22 cellular contexts compared by ENCODE assay signal in the genomic region with DNA sequence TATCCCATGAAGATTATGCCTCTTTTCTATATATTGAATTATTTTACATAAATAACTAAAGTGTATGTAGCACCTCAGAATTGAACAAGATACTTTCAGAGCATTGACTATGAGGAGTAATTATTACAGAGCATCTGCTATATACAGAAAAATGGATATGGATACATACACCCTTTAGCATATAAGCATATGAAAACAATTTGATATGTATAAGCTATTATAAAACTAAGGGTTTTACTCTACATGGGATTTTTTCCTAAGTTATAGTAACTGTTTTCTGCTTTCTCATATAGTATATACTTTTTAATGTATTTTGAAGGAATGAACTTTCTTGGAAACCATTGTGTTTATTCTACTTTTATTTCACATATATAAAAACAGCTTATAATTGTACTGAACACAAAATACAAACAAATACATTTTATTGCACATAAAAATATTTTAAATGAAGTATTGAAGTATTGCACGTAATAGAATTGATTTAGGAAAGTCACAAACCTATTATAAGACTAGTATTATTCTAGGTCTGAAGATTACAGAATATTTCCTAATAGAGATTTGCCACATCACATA. TPM values are rescaled to one million over a fixed set of nuclear protein-coding genes. Genes with fewer than 3 reads are reported as not detected.
A peak's percentile ranks its signal among the peaks of the same experiment; 100 is the strongest.
DNase-seq lines count a peak whose midpoint lies in the region; ATAC-seq, FAIRE-seq and TF ChIP-seq lines count a peak whose summit lies in the region.
"Had no signal": no experiment of that assay in that cellular context is flagged by ENCODE, and none has a peak within 500 bp of the region (broad histone marks: within the 10 kb centered on the region; RNA-seq: fewer than 3 reads in every experiment).

No MANE protein-coding gene starts in this region.

- H3K27ac ChIP-seq in K562 (ENCODE audit: extremely low read depth, low read depth, low read length), result no peak overlapping the region; the same call in 2 of the 3 replicates
- H3K27ac ChIP-seq: neural progenitor cell, psoas muscle, tibial nerve, WERI-Rb-1 had no signal

- peaks cover 45% of the 10 kb centered on the region for H3K36me3 Mint-ChIP-seq in activated T-cell treated with anti-CD3 and anti-CD28 coated beads, Interleukin-2, amount 50 U/mL, for 4 hours (ENCODE audit: insufficient read depth)
- H3K36me3 Mint-ChIP-seq in T-helper 17 cell (ENCODE audit: low read depth), result peaks cover 15% of the 10 kb centered on the region
- H3K36me3 Mint-ChIP-seq in stimulated activated effector memory CD8-positive, alpha-beta T cell treated with anti-CD3 and anti-CD28 coated beads, Interleukin-12 subunit alpha, Interleukin-12 subunit beta, amount 100 ng/mL, for 72 hours, result peaks cover 63% of the 10 kb centered on the region
- H3K36me3 Mint-ChIP-seq: brain, neural progenitor cell had no signal

- no peak overlapping the region for H2AFZ ChIP-seq in K562 (ENCODE audit: low read depth, low read length)
- H2AFZ ChIP-seq: neural progenitor cell had no signal

- in situ Hi-C loops in K562 (cut with MboI), result loop anchor here (5.0 kb wide), 1 partner anchor 45 kb away; no protein-coding TSS in a partner anchor

- TF ChIP-seq CTCF in K562 (IDR thresholded peaks at IDR 0.05 in 2 of 3, conservative IDR thresholded peaks at IDR 0.05 in 1 of 3; ENCODE audit: insufficient read depth in 2 of 3, low read depth in 1 of 3, low read length in 3 of 3), result no peak

- H3K4me3 ChIP-seq in K562, result no peak overlapping the region
- H3K4me3 ChIP-seq: neural progenitor cell, psoas muscle, tibial nerve had no signal

- no peaks in the 10 kb centered on the region; a peak in 1 of 5 replicates for H3K4me1 ChIP-seq in K562 (replicated peaks in 1 of 2; ENCODE audit: control insufficient read depth in 2 of 2, insufficient read depth in 2 of 2, low read length in 2 of 2)
- H3K4me1 ChIP-seq: neural progenitor cell had no signal

- no peaks in the 10 kb centered on the region for H3K27me3 ChIP-seq in K562 (ENCODE audit: control insufficient read depth in 2 of 2, insufficient read depth in 2 of 2, low read length in 2 of 2)
- H3K27me3 ChIP-seq: neural progenitor cell, tibial nerve had no signal

- no peak for DNase-seq in activated T-cell treated with anti-CD3 and anti-CD28 coated beads, Interleukin-2, amount 50 U/mL, for 4 hours
- DNase-seq in activated T-cell treated with anti-CD3 and anti-CD28 coated beads for 4 hours (no peak), T-helper 17 cell (no peak), K562 (ENCODE audit: extremely low read depth in 1 of 4, low spot score in 3 of 4) (no peak), MV-4-11 (lab: John Stamatoyannopoulos, UW) (no peak), NCI-H1930 (lab: John Stamatoyannopoulos, UW) (no peak)
- DNase-seq in stimulated activated effector memory CD8-positive, alpha-beta T cell treated with anti-CD3 and anti-CD28 coated beads, Interleukin-12 subunit alpha, Interleukin-12 subunit beta, amount 100 ng/mL, for 72 hours (ENCODE audit: low spot score in 2 of 2), result no peak
- DNase-seq: C1 segment of cervical spinal cord, DMS153, GDM1, GOT3, IMR-90, MM.1S, NCI-H1694 treated with DMSO at 0.1 percent for 48 hours, NCI-H226, psoas muscle, SHP77, WERI-Rb-1 had no signal

- BruUV-seq in K562 (replicated peaks; lab: Mats Ljungman, UMichigan), result no TSS peak

- intact Hi-C loops in K562 (cut with micrococcal nuclease), result loop anchor here (5.0 kb wide), 1 partner anchor 175 kb away; no protein-coding TSS in a partner anchor

- TF ChIP-seq RAD21 in K562 (CRISPR knock-in tag; conservative IDR thresholded peaks at IDR 0.05 in 1 of 2, IDR thresholded peaks at IDR 0.05 in 1 of 2), result no peak; a peak in 1 of 4 replicates

- peak overlapping the region; percentile 97 for H3K4me3 Mint-ChIP-seq in activated T-cell treated with anti-CD3 and anti-CD28 coated beads, Interleukin-2, amount 50 U/mL, for 4 hours
- peak overlapping the region; percentile 78 for H3K4me3 Mint-ChIP-seq in T-helper 17 cell
- H3K4me3 Mint-ChIP-seq in stimulated activated effector memory CD8-positive, alpha-beta T cell treated with anti-CD3 and anti-CD28 coated beads, Interleukin-12 subunit alpha, Interleukin-12 subunit beta, amount 100 ng/mL, for 72 hours, result peak overlapping the region; percentile 21
- H3K4me3 Mint-ChIP-seq: brain, neural progenitor cell had no signal

- POLR2A ChIA-PET in K562 (lab: Yijun Ruan, JAX), result interaction anchor here (0.7 to 1.8 kb wide), 4 partner anchors 9 to 46 kb away, joined by 3 to 8 read pairs (median 4); partner anchors contain the start of gene CD69

- H3K9ac ChIP-seq in K562 (ENCODE audit: insufficient read depth in 1 of 2, low read depth in 2 of 2, low read length in 2 of 2), result no peak overlapping the region
- H3K9ac ChIP-seq: neural progenitor cell had no signal

- 100% methylated on average over 1 of the region's 1 CpG for WGBS in K562 (ENCODE audit: insufficient coverage, low coverage, missing lambda C conversion rate)

- ATAC-seq in activated T-cell treated with anti-CD3 and anti-CD28 coated beads, Interleukin-2, amount 50 U/mL, for 4 hours, result no peak
- ATAC-seq in T-helper 17 cell (peak; percentile 29), K562 (peak; percentile 27), GM21529 (IDR thresholded peaks at IDR 0.05; ENCODE audit: unreplicated experiment) (no peak)
- peak; percentile 36 for ATAC-seq in stimulated activated effector memory CD8-positive, alpha-beta T cell treated with anti-CD3 and anti-CD28 coated beads, Interleukin-12 subunit alpha, Interleukin-12 subunit beta, amount 100 ng/mL, for 72 hours
- ATAC-seq: psoas muscle had no signal

- H3K9me3 ChIP-seq in T-helper 17 cell (ENCODE audit: control insufficient read depth, low read length, poor library complexity, severe bottlenecking) (no peaks in the 10 kb centered on the region), K562 (replicated peaks; ENCODE audit: control insufficient read depth, insufficient read depth, low read depth, low read length) (no peaks in the 10 kb centered on the region)
- H3K9me3 ChIP-seq: psoas muscle, tibial nerve had no signal

- no peak for TF ChIP-seq POLR2A in K562 (conservative IDR thresholded peaks at IDR 0.05)

- H3K79me2 ChIP-seq in K562 (ENCODE audit: control insufficient read depth, insufficient read depth, low read length), result peaks cover 36% of the 10 kb centered on the region

- H3K27ac Mint-ChIP-seq in T-helper 17 cell, result peak overlapping the region; percentile 99
- peak overlapping the region; percentile 55 for H3K27ac Mint-ChIP-seq in stimulated activated effector memory CD8-positive, alpha-beta T cell treated with anti-CD3 and anti-CD28 coated beads, Interleukin-12 subunit alpha, Interleukin-12 subunit beta, amount 100 ng/mL, for 72 hours
- H3K27ac Mint-ChIP-seq: brain, neural progenitor cell had no signal

- no peaks in the 10 kb centered on the region for H3K9me1 ChIP-seq in K562 (ENCODE audit: control insufficient read depth, insufficient read depth, low read length)

- H3K36me3 ChIP-seq in K562 (ENCODE audit: control insufficient read depth, insufficient read depth, low read length), result peaks cover 43% of the 10 kb centered on the region
- H3K36me3 ChIP-seq: neural progenitor cell, tibial nerve, WERI-Rb-1 had no signal

- no peaks in the 10 kb centered on the region for H3K9me3 Mint-ChIP-seq in activated T-cell treated with anti-CD3 and anti-CD28 coated beads, Interleukin-2, amount 50 U/mL, for 4 hours
- H3K9me3 Mint-ChIP-seq in stimulated activated effector memory CD8-positive, alpha-beta T cell treated with anti-CD3 and anti-CD28 coated beads, Interleukin-12 subunit alpha, Interleukin-12 subunit beta, amount 100 ng/mL, for 72 hours, result no peaks in the 10 kb centered on the region
- H3K9me3 Mint-ChIP-seq: neural progenitor cell had no signal

- no peak for FAIRE-seq in K562 (lab: Jason Lieb, UNC)

- H3K27me3 Mint-ChIP-seq in activated T-cell treated with anti-CD3 and anti-CD28 coated beads, Interleukin-2, amount 50 U/mL, for 4 hours (ENCODE audit: low read depth), result no peaks in the 10 kb centered on the region
- no peaks in the 10 kb centered on the region for H3K27me3 Mint-ChIP-seq in T-helper 17 cell
- H3K27me3 Mint-ChIP-seq: brain had no signal

- H3K4me2 ChIP-seq in K562 (ENCODE audit: insufficient read depth, low read length), result no peak overlapping the region
- H3K4me2 ChIP-seq: neural progenitor cell had no signal

- TF ChIP-seq EP300 in K562 (IDR thresholded peaks at IDR 0.05; ENCODE audit: low read length), result no peak

- peaks cover 45% of the 10 kb centered on the region for H3K4me1 Mint-ChIP-seq in activated T-cell treated with anti-CD3 and anti-CD28 coated beads, Interleukin-2, amount 50 U/mL, for 4 hours (ENCODE audit: low read depth)
- H3K4me1 Mint-ChIP-seq in T-helper 17 cell, result peaks cover 43% of the 10 kb centered on the region
- peaks cover 47% of the 10 kb centered on the region for H3K4me1 Mint-ChIP-seq in stimulated activated effector memory CD8-positive, alpha-beta T cell treated with anti-CD3 and anti-CD28 coated beads, Interleukin-12 subunit alpha, Interleukin-12 subunit beta, amount 100 ng/mL, for 72 hours
- H3K4me1 Mint-ChIP-seq: neural progenitor cell had no signal

- CTCF ChIA-PET in K562 (lab: Yijun Ruan, JAX; ENCODE audit: low intra/inter-chr PET ratio), result interaction anchor here (1.1 to 5.7 kb wide), 2 partner anchors 46 to 174 kb away, joined by 5 to 71 read pairs; no protein-coding TSS in a partner anchor

- H4K20me1 ChIP-seq in K562 (replicated peaks; ENCODE audit: control insufficient read depth, insufficient read depth, low read length), result no peaks in the 10 kb centered on the region; the same call in 1 of the 2 replicates

RNA-seq across cellular contexts. Expression of gene CD69, which starts 8.5 kb away (rescaled TPM):
- 100 to 1,000 TPM; 253 to 322 (median 318) TPM for total RNA-seq in activated T-cell treated with anti-CD3 and anti-CD28 coated beads, Interleukin-2, amount 50 U/mL, for 4 hours
- 1,000 to 10,000 TPM; 1,001 to 1,104 TPM for total RNA-seq in T-helper 17 cell
- total RNA-seq in K562 (2011; cell fraction: chromatin; rRNA removed; ENCODE audit: low replicate concordance), result 70.8 and 196 TPM in 2 replicates
- total RNA-seq in K562 (2011; cell fraction: nucleolus; rRNA removed), result 41.4 and 48.8 TPM in 2 replicates
- 83.1 and 113 TPM in 2 replicates for total RNA-seq in K562 (2011; cell fraction: nucleoplasm; rRNA removed)
- total RNA-seq in K562 (2014; rRNA removed), result 28.0 and 30.1 TPM in 2 replicates
- total RNA-seq in K562 (2014; rRNA removed; fragmentation: Illumina TruSeq; extraction: Trizol), result 68.9 and 77.6 TPM in 2 replicates
- total RNA-seq in K562 (2015; rRNA removed; fragmentation: Illumina TruSeq; extraction: Trizol), result 8.8 and 11.7 TPM in 2 replicates
- total RNA-seq in K562 (2021), result 38.3 and 45.9 TPM in 2 replicates
- 57.1 and 76.4 TPM in 2 replicates for polyA plus RNA-seq in K562 (2011; rRNA removed)
- 10.3 and 25.7 TPM in 2 replicates for polyA plus RNA-seq in K562 (2011; cell fraction: cytosol; rRNA removed)
- 47.5 and 89.0 TPM in 2 replicates for polyA plus RNA-seq in K562 (2011; cell fraction: nucleus; rRNA removed)
- polyA plus RNA-seq in K562 (2012), result 43.7 and 113 TPM in 2 replicates
- polyA plus RNA-seq in K562 (2014; fragmentation: Illumina TruSeq; extraction: Trizol), result 38.7 and 54.4 TPM in 2 replicates
- polyA plus RNA-seq in K562 (2014; fragmentation: Nextera tagmentation; extraction: Ambion mirVana), result 100 to 1,000 TPM; 160 to 243 TPM
- 52.2 and 66.0 TPM in 2 replicates for polyA plus RNA-seq in K562 (2014; rRNA removed)
- polyA minus RNA-seq in K562 (2011; rRNA and poly(A)+ RNA removed), result 92.1 and 154 TPM in 2 replicates
- polyA minus RNA-seq in K562 (2011; cell fraction: cytosol; rRNA and poly(A)+ RNA removed), result 13.4 and 19.7 TPM in 2 replicates
- polyA minus RNA-seq in K562 (2011; cell fraction: nucleus; rRNA and poly(A)+ RNA removed), result 86.0 and 194 TPM in 2 replicates
- total RNA-seq: IMR-90 had no signal
- polyA plus RNA-seq: IMR-90 had no signal

RNA-seq across cellular contexts. Expression of gene CLECL1, which starts 19.3 kb away (rescaled TPM):
- 10 to 100 TPM in 2 of 3 donors, 1 to 10 TPM in 1; 9.8 to 14.8 (median 12.1) TPM for total RNA-seq in activated T-cell treated with anti-CD3 and anti-CD28 coated beads, Interleukin-2, amount 50 U/mL, for 4 hours
- total RNA-seq in T-helper 17 cell (1 to 10 TPM; 1.5 TPM), K562 (2014; rRNA removed) (not detected in 2 replicates), K562 (2014; rRNA removed; fragmentation: Illumina TruSeq; extraction: Trizol) (not detected in 2 replicates), K562 (2015; rRNA removed; fragmentation: Illumina TruSeq; extraction: Trizol) (0.25 TPM in 1 of 2 replicates, not detected in the other), K562 (2021) (not detected in 2 replicates)
- total RNA-seq in K562 (2011; cell fraction: chromatin; rRNA removed; ENCODE audit: low replicate concordance), result not detected in 2 replicates
- not detected in 2 replicates for total RNA-seq in K562 (2011; cell fraction: nucleolus; rRNA removed)
- total RNA-seq in K562 (2011; cell fraction: nucleoplasm; rRNA removed), result not detected in 2 replicates
- polyA plus RNA-seq in K562 (2011; rRNA removed) (not detected in 2 replicates), K562 (2014; fragmentation: Illumina TruSeq; extraction: Trizol) (not detected in 2 replicates), K562 (2014; fragmentation: Nextera tagmentation; extraction: Ambion mirVana) (under 1 TPM in 1 of 2 experiments, not detected in 1; 0.13 TPM), K562 (2014; rRNA removed) (not detected in 2 replicates)
- polyA plus RNA-seq in K562 (2011; cell fraction: cytosol; rRNA removed), result not detected in 2 replicates
- polyA plus RNA-seq in K562 (2011; cell fraction: nucleus; rRNA removed), result not detected in 2 replicates
- polyA plus RNA-seq in K562 (2012), result 0.13 TPM in 1 of 2 replicates, not detected in the other
- polyA minus RNA-seq in K562 (2011; rRNA and poly(A)+ RNA removed), result not detected in 2 replicates
- polyA minus RNA-seq in K562 (2011; cell fraction: cytosol; rRNA and poly(A)+ RNA removed), result not detected in 2 replicates
- not detected in 2 replicates for polyA minus RNA-seq in K562 (2011; cell fraction: nucleus; rRNA and poly(A)+ RNA removed)
- total RNA-seq: IMR-90, tibial nerve had no signal
- polyA plus RNA-seq: IMR-90 had no signal

Comparison
In these comparisons a context has a peak if more than half of its experiments do, and no peak if none do; other contexts are left out.
1. ATAC-seq: peak in T-helper 17 cell (single experiment), K562 (single experiment) and stimulated activated effector memory CD8-positive, alpha-beta T cell treated with anti-CD3 and anti-CD28 coated beads, Interleukin-12 subunit alpha, Interleukin-12 subunit beta, amount 100 ng/mL, for 72 hours (single experiment); none in activated T-cell treated with anti-CD3 and anti-CD28 coated beads, Interleukin-2, amount 50 U/mL, for 4 hours (0 of 2) and GM21529 (single experiment).
2. H3K4me3 Mint-ChIP-seq: peak in every context shown above with its lines; median percentile 97 in activated T-cell treated with anti-CD3 and anti-CD28 coated beads, Interleukin-2, amount 50 U/mL, for 4 hours; 78 in T-helper 17 cell; 21 in stimulated activated effector memory CD8-positive, alpha-beta T cell treated with anti-CD3 and anti-CD28 coated beads, Interleukin-12 subunit alpha, Interleukin-12 subunit beta, amount 100 ng/mL, for 72 hours.
3. RNA of gene CLECL1, which starts 19.3 kb away (total RNA-seq): 9.8 to 14.8 TPM in activated T-cell treated with anti-CD3 and anti-CD28 coated beads, Interleukin-2, amount 50 U/mL, for 4 hours; 1.5 TPM in T-helper 17 cell and 0.25 TPM in K562; every median in the first group is over 4 times any median in the second.